In the genomic region with DNA sequence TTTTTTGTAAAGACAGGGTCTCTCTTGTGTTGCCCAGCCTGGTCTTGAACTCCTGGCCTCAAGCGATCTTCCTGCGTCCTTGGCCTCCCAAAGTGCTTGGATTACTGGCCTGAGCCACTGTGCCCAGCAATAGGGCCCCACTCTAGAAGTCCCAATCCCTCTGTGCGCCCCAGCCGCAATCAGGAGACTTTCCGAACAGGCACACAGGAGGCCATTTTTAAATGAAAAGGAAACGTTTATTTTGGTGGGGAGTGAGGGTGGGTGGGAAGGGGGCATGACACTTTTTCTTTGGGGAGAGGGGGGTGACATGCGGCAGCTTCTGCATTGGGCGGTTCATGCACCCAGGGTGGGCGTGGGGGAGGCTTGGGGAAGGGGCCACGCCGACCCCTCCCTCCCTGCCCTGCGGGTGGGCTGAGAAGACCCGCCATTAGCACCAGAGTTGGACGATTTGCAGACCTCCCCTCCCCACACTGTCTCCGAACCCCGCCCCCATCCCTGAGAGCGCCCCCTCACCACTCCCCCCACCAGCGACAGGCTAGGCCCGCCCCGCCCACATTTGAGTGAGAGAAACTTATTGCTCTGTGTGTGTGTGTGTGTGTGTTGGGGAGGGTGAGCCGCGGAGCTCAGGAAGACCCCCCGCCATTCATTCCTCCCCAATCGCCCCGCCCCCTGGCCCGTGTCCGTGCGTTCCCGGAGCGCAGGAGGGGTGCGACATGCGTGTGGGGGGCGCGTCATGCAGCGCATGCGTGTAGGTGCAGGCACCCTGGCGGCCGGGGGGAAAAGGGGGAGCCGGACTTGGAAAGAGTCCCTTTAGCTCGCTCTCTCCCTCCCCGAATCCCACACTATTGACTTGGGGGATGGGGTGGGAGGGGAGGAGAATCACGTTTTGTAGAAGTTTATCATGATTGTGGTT, we compare ENCODE assay signal across 10 cellular contexts. TPM values are rescaled to one million over a fixed set of nuclear protein-coding genes. Genes with fewer than 3 reads are reported as not detected.
DNase-seq lines count a peak whose midpoint lies in the region; ATAC-seq and FAIRE-seq lines count a peak whose summit lies in the region.
"Had no signal": no experiment of that assay in that cellular context is flagged by ENCODE, and none has a peak within 500 bp of the region (broad histone marks: within the 10 kb centered on the region; RNA-seq: fewer than 3 reads in every experiment).

No MANE protein-coding gene starts in this region.

- H3K4me2 ChIP-seq in trophoblast cell (ENCODE audit: low read length): peak overlapping the region; percentile 78

- no peak overlapping the region for H3K14ac ChIP-seq in trophoblast cell (ENCODE audit: low read length)

- H2BK120ac ChIP-seq in trophoblast cell (ENCODE audit: insufficient read depth, low read length, poor library complexity): no peak overlapping the region

- peaks cover 15% of the 10 kb centered on the region for H3K79me1 ChIP-seq in trophoblast cell (ENCODE audit: low read length)

- no peak overlapping the region for H2AK5ac ChIP-seq in trophoblast cell (ENCODE audit: low read length)

- H3K79me2 ChIP-seq in trophoblast cell (ENCODE audit: control insufficient read depth, insufficient read depth, low read length, poor library complexity): no peaks in the 10 kb centered on the region

- 32 to 36% methylated on average over 36 to 38 of the region's 42 CpGs for WGBS in ectodermal cell, 2 experiments
- WGBS in trophoblast cell (ENCODE audit: extremely low coverage, insufficient coverage, insufficient read length): no CpG with 5 or more reads among the region's 42 CpGs
- WGBS in small intestine, 3 donors: 4 to 18% (median 14%) methylated on average over 32 to 42 of the region's 42 CpGs

- H3K9me3 ChIP-seq in ectodermal cell (ENCODE audit: control insufficient read depth, low read length): peaks cover 3% of the 10 kb centered on the region
- peaks cover 3% of the 10 kb centered on the region for H3K9me3 ChIP-seq in trophoblast cell (ENCODE audit: insufficient read depth, low read depth, low read length)
- no peaks in the 10 kb centered on the region for H3K9me3 ChIP-seq in small intestine (ENCODE audit: control insufficient read depth, low read depth)

- H2AFZ ChIP-seq in trophoblast cell (ENCODE audit: insufficient read depth, low read length, poor library complexity): peak overlapping the region; percentile 30

- peak overlapping the region; percentile 78 for H4K8ac ChIP-seq in trophoblast cell (ENCODE audit: low read depth, low read length)

- H3K23ac ChIP-seq in trophoblast cell (ENCODE audit: low read length): no peak overlapping the region

- H3K9ac ChIP-seq in trophoblast cell (ENCODE audit: low read length): peak overlapping the region; percentile 30

- FAIRE-seq in small intestine (lab: Jason Lieb, UNC): no peak
- FAIRE-seq: GM18507 had no signal

- H3K27ac ChIP-seq in ectodermal cell (ENCODE audit: insufficient read depth, low read depth, low read length, poor library complexity, severe bottlenecking) (no peak overlapping the region), trophoblast cell (ENCODE audit: low read depth, low read length) (no peak overlapping the region), small intestine (ENCODE audit: low read depth in 1 of 2, low read length in 1 of 2) (no peak overlapping the region)

- H2BK5ac ChIP-seq in trophoblast cell (ENCODE audit: low read depth, low read length, poor library complexity): no peak overlapping the region

- H4K12ac ChIP-seq in trophoblast cell (ENCODE audit: low read depth, low read length): peak overlapping the region; percentile 78

- no peak overlapping the region for H3K18ac ChIP-seq in trophoblast cell (ENCODE audit: low read length)

- DNase-seq in NCI-H1417 (lab: John Stamatoyannopoulos, UW) (peak in 2 of 3 experiments; percentile 47 to 71), NCI-H1417 treated with DMSO at 0.1 percent for 48 hours (lab: John Stamatoyannopoulos, UW) (no peak), NCI-H2171 treated with DMSO at 0.1 percent for 48 hours (lab: John Stamatoyannopoulos, UW) (peak; percentile 41), trophoblast cell (no peak), small intestine (no peak), NAMALWA (ENCODE audit: low spot score) (no peak)

- H3K36me3 ChIP-seq in ectodermal cell (ENCODE audit: control insufficient read depth, insufficient read depth, low read length) (no peaks in the 10 kb centered on the region), trophoblast cell (ENCODE audit: control insufficient read depth in 1 of 2, insufficient read depth in 2 of 2, low read length in 2 of 2) (peaks cover 2 to 4% of the 10 kb centered on the region in 2 experiments), small intestine (ENCODE audit: control insufficient read depth in 2 of 2, insufficient read depth in 2 of 2, low read length in 2 of 2) (peaks cover 3 to 14% of the 10 kb centered on the region in 2 donors)

- no peak overlapping the region for H2BK12ac ChIP-seq in trophoblast cell (ENCODE audit: low read length)

- H3K4me3 ChIP-seq in ectodermal cell (ENCODE audit: insufficient read depth, low read depth, low read length): peak overlapping the region; percentile 29
- peak overlapping the region; percentile 49 for H3K4me3 ChIP-seq in trophoblast cell (ENCODE audit: low read depth, low read length)
- H3K4me3 ChIP-seq in small intestine (ENCODE audit: low read depth in 1 of 2, low read length in 2 of 2): no peak overlapping the region

- H3K4me1 ChIP-seq in ectodermal cell (ENCODE audit: control insufficient read depth, insufficient read depth, low read length) (no peaks in the 10 kb centered on the region), trophoblast cell (ENCODE audit: control insufficient read depth in 1 of 2, insufficient read depth in 2 of 2, low read length in 2 of 2) (peaks cover 12 to 28% of the 10 kb centered on the region in 2 experiments), small intestine (ENCODE audit: control insufficient read depth in 2 of 2, insufficient read depth in 1 of 2, low read depth in 1 of 2, low read length in 1 of 2) (no peaks in the 10 kb centered on the region)

- no peak for ATAC-seq in HG03280 (IDR thresholded peaks at IDR 0.05; ENCODE audit: unreplicated experiment)

- no peak overlapping the region for H3K4ac ChIP-seq in trophoblast cell (ENCODE audit: low read depth, low read length)

- H3K27me3 ChIP-seq in ectodermal cell (ENCODE audit: control insufficient read depth, insufficient read depth, low read length, poor library complexity, severe bottlenecking) (peaks cover 36% of the 10 kb centered on the region), trophoblast cell (ENCODE audit: insufficient read depth, low read length) (no peaks in the 10 kb centered on the region), small intestine (ENCODE audit: control insufficient read depth in 2 of 2, insufficient read depth in 2 of 2, low read length in 2 of 2) (peaks cover 0 to 28% of the 10 kb centered on the region in 2 donors)

- peak overlapping the region; percentile 61 for H4K91ac ChIP-seq in trophoblast cell (ENCODE audit: low read depth, low read length)

RNA-seq across cellular contexts. Expression of a gene that starts 17.2 kb away (rescaled TPM):
- polyA plus RNA-seq in ectodermal cell (2013, experiment 1 of 4): 11.1 TPM
- polyA plus RNA-seq in ectodermal cell (2013, experiment 2 of 4): 12.3 TPM
- polyA plus RNA-seq in ectodermal cell (2013, experiment 3 of 4): 6.0 TPM
- polyA plus RNA-seq in ectodermal cell (2013, experiment 4 of 4): 9.1 TPM
- 22.5 and 22.6 TPM in 2 replicates for polyA plus RNA-seq in trophoblast cell (2013)
- polyA plus RNA-seq in small intestine: under 1 TPM; 0.22 to 0.60 (median 0.27) TPM
- polyA plus RNA-seq: AG04450 had no signal

RNA-seq across cellular contexts. Expression of a gene that starts 53.5 kb away (rescaled TPM):
- 0.39 TPM for polyA plus RNA-seq in ectodermal cell (2013, experiment 1 of 4)
- polyA plus RNA-seq in ectodermal cell (2013, experiment 2 of 4): 0.37 TPM
- polyA plus RNA-seq in ectodermal cell (2013, experiment 3 of 4): 0.69 TPM
- polyA plus RNA-seq in ectodermal cell (2013, experiment 4 of 4): 0.73 TPM
- polyA plus RNA-seq in trophoblast cell (2013): 0.25 and 0.26 TPM in 2 replicates
- 1 to 10 TPM; 1.8 to 9.6 (median 7.0) TPM for polyA plus RNA-seq in small intestine

Comparison
In these comparisons a context has a peak if more than half of its experiments do, and no peak if none do; other contexts are left out.
1. DNase-seq: peak in NCI-H1417 (2 of 3) and NCI-H2171 treated with DMSO at 0.1 percent for 48 hours (single experiment); none in NCI-H1417 treated with DMSO at 0.1 percent for 48 hours (single experiment), trophoblast cell (0 of 2), small intestine (single experiment) and NAMALWA (single experiment).
2. H3K4me3 ChIP-seq: peak in ectodermal cell (single experiment) and trophoblast cell (single experiment); none in small intestine (0 of 2).